Comparison of ENCODE assay signal across 12 cellular contexts in the genomic region with DNA sequence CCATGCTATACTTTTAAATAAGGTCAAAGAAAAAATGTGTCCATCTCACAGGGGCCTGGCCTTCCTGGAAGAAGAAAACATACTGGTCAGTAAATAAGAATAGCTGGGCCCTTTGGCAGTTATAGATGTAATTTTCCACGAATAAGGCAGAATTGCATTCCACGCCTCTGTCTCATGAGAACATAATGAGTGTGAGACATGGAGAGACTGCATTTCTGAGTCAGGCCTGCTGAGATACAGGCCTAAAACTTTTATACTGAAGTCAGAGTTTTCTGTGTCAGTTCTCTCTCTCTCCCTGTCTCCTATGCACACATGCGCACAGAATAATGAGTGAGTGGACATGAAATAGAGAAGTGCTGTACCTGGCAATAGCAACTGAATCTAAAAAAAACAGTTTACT. TPM values are rescaled to one million over a fixed set of nuclear protein-coding genes. Genes with fewer than 3 reads are reported as not detected.
DNase-seq lines count a peak whose midpoint lies in the region; ATAC-seq and TF ChIP-seq lines count a peak whose summit lies in the region.
"Had no signal": no experiment of that assay in that cellular context is flagged by ENCODE, and none has a peak within 500 bp of the region (broad histone marks: within the 10 kb centered on the region; RNA-seq: fewer than 3 reads in every experiment).

No MANE protein-coding gene starts in this region.

- TF ChIP-seq CTCF in ascending aorta (IDR thresholded peaks at IDR 0.05) (no peak), left ventricle myocardium inferior (IDR thresholded peaks at IDR 0.05; ENCODE audit: borderline replicate concordance) (no peak)

- H3K9me3 ChIP-seq in ascending aorta: no peaks in the 10 kb centered on the region
- H3K9me3 ChIP-seq in left ventricle myocardium inferior (replicated peaks): no peaks in the 10 kb centered on the region

- H3K4me3 ChIP-seq in ascending aorta (no peak overlapping the region), left ventricle myocardium inferior (no peak overlapping the region), skin epidermis (no peak overlapping the region)

- H3K36me3 ChIP-seq in ascending aorta: no peaks in the 10 kb centered on the region
- H3K36me3 ChIP-seq in left ventricle myocardium inferior: no peaks in the 10 kb centered on the region

- peaks cover 16% of the 10 kb centered on the region for H3K4me1 Mint-ChIP-seq in activated naive CD4-positive, alpha-beta T cell treated with anti-CD3 and anti-CD28 coated beads for 36 hours (ENCODE audit: low read depth)
- H3K4me1 Mint-ChIP-seq: memory B cell had no signal

- peaks cover 2% of the 10 kb centered on the region for H3K27me3 Mint-ChIP-seq in activated naive CD4-positive, alpha-beta T cell treated with anti-CD3 and anti-CD28 coated beads for 36 hours (ENCODE audit: low read depth)

- peaks cover 0 to 18% of the 10 kb centered on the region in 2 donors for H3K4me1 ChIP-seq in ascending aorta
- H3K4me1 ChIP-seq in left ventricle myocardium inferior: peaks cover 15% of the 10 kb centered on the region

- DNase-seq in GM03348 (ENCODE audit: low spot score) (peak; percentile 82), ascending aorta (ENCODE audit: low spot score in 2 of 2) (peak in 1 of 2 donors; percentile 74), left ventricle myocardium inferior (no peak), KG1 (lab: John Stamatoyannopoulos, UW) (no peak), T1000 (lab: John Stamatoyannopoulos, UW) (no peak)
- DNase-seq in activated naive CD4-positive, alpha-beta T cell treated with anti-CD3 and anti-CD28 coated beads for 36 hours: no peak
- DNase-seq: activated naive CD4-positive, alpha-beta T cell; NCI-H1930 had no signal

- CTCF ChIA-PET in activated naive CD4-positive, alpha-beta T cell treated with anti-CD3 and anti-CD28 coated beads for 36 hours (lab: Charles Lee): interaction anchor here (1.6 kb wide), 1 partner anchor 118 kb away, joined by 3 read pairs; no protein-coding TSS in a partner anchor

- H3K27me3 ChIP-seq in ascending aorta (no peaks in the 10 kb centered on the region), left ventricle myocardium inferior (ENCODE audit: low read depth) (no peaks in the 10 kb centered on the region)

- H3K27ac ChIP-seq in ascending aorta (peak overlapping the region; percentile 74 to 75), left ventricle myocardium inferior (replicated peaks) (peak overlapping the region; percentile 53), skin epidermis (peak overlapping the region in 15 of 21 experiments; percentile 1 to 91 (median 49))

- peaks cover 5% of the 10 kb centered on the region for H3K9me3 Mint-ChIP-seq in activated naive CD4-positive, alpha-beta T cell treated with anti-CD3 and anti-CD28 coated beads for 36 hours
- H3K9me3 Mint-ChIP-seq: memory B cell had no signal

- ATAC-seq in HG03469 (IDR thresholded peaks at IDR 0.05; ENCODE audit: unreplicated experiment): no peak

- H3K27ac Mint-ChIP-seq in activated naive CD4-positive, alpha-beta T cell treated with anti-CD3 and anti-CD28 coated beads for 36 hours: no peak overlapping the region
- H3K27ac Mint-ChIP-seq: memory B cell had no signal

- intact Hi-C loops in ascending aorta (cut with DNase I) (loop anchor here (1.0 to 5.0 kb wide), 2 partner anchors 20 to 55 kb away; a partner anchor contains a TSS), left ventricle myocardium inferior (cut with micrococcal nuclease) (no loop called here)
- intact Hi-C loops in activated naive CD4-positive, alpha-beta T cell treated with anti-CD3 and anti-CD28 coated beads for 36 hours (cut with micrococcal nuclease): no loop called here

- no peak overlapping the region for H3K4me3 Mint-ChIP-seq in activated naive CD4-positive, alpha-beta T cell treated with anti-CD3 and anti-CD28 coated beads for 36 hours
- H3K4me3 Mint-ChIP-seq: memory B cell had no signal

- H3K36me3 Mint-ChIP-seq in activated naive CD4-positive, alpha-beta T cell treated with anti-CD3 and anti-CD28 coated beads for 36 hours (ENCODE audit: low read depth): peaks cover 2% of the 10 kb centered on the region
- H3K36me3 Mint-ChIP-seq: memory B cell had no signal

RNA-seq across cellular contexts. Expression of a gene that starts 20.4 kb away (rescaled TPM):
- total RNA-seq in ascending aorta (132 TPM), left ventricle myocardium inferior (22.6 TPM)
- total RNA-seq in activated naive CD4-positive, alpha-beta T cell treated with anti-CD3 and anti-CD28 coated beads for 36 hours: 1 to 10 TPM; 5.7 to 6.7 TPM
- total RNA-seq: OCI-LY7 had no signal
